12 cellular contexts compared by ENCODE assay signal in genomic region chr2:95278051-95278471, GRCh38. TPM values are rescaled to one million over a fixed set of nuclear protein-coding genes. Genes with fewer than 3 reads are reported as not detected.
DNase-seq lines count a peak whose midpoint lies in the region; ATAC-seq, FAIRE-seq and TF ChIP-seq lines count a peak whose summit lies in the region.
"Had no signal": no experiment of that assay in that cellular context is flagged by ENCODE, and none has a peak within 500 bp of the region (broad histone marks: within the 10 kb centered on the region; RNA-seq: fewer than 3 reads in every experiment).

No MANE protein-coding gene starts in this region.

- TF ChIP-seq POLR2A in GM12892 (IDR thresholded peaks at IDR 0.05; ENCODE audit: low read depth, low read length): no peak

- intact Hi-C loops in posterior vena cava (cut with DNase I): no loop called here

- peak; percentile 94 for DNase-seq in ELR (ENCODE audit: low read depth)
- DNase-seq in NCI-H226: peak; percentile 93
- peak; percentile 80 for DNase-seq in posterior vena cava (ENCODE audit: low spot score)
- no peak for DNase-seq in GM12892 (ENCODE audit: insufficient read length)
- DNase-seq in central memory CD4-positive, alpha-beta T cell: no peak
- DNase-seq in NCI-H1436 (lab: John Stamatoyannopoulos, UW): no peak
- DNase-seq: activated CD4-positive, alpha-beta T cell treated with anti-CD3 and anti-CD28 coated beads for 36 hours; NCI-H446 treated with DMSO at 0.1 percent for 48 hours had no signal

- ATAC-seq in esophagus mucosa: peak; percentile 73
- ATAC-seq: activated CD4-positive, alpha-beta T cell treated with anti-CD3 and anti-CD28 coated beads for 36 hours; activated T-helper 17 cell treated with anti-CD3 and anti-CD28 coated beads, Interleukin-2, amount 50 U/mL, for 72 hours; heart left ventricle had no signal

- no peak for FAIRE-seq in GM12892 (lab: Jason Lieb, UNC)
- FAIRE-seq: colon had no signal

RNA-seq across cellular contexts. Expression of gene PROM2, which starts 3.8 kb away (rescaled TPM):
- 100 TPM for total RNA-seq in esophagus mucosa
- 1 to 10 TPM in 1 of 2 donors, under 1 TPM in 1; 0.28 to 2.2 TPM for total RNA-seq in posterior vena cava
- polyA plus RNA-seq in GM12892 (2012; ENCODE audit: missing spikeins): 0.08 TPM

RNA-seq across cellular contexts. Expression of gene KCNIP3, which starts 19.1 kb away (rescaled TPM):
- total RNA-seq in esophagus mucosa (0.96 TPM), posterior vena cava (10 to 100 TPM; 10.5 to 17.9 TPM)
- not detected for polyA plus RNA-seq in GM12892 (2012; ENCODE audit: missing spikeins)
- total RNA-seq: activated CD4-positive, alpha-beta T cell treated with anti-CD3 and anti-CD28 coated beads for 36 hours; activated T-helper 17 cell treated with anti-CD3 and anti-CD28 coated beads, Interleukin-2, amount 50 U/mL, for 72 hours had no signal

Comparison
In these comparisons a context has a peak if more than half of its experiments do, and no peak if none do; other contexts are left out.
1. DNase-seq: peak in ELR (single experiment), NCI-H226 (single experiment) and posterior vena cava (single experiment); none in GM12892 (single experiment), central memory CD4-positive, alpha-beta T cell (single experiment) and NCI-H1436 (single experiment).
2. RNA of gene PROM2, which starts 3.8 kb away (total RNA-seq): 100 TPM in esophagus mucosa (single experiment); 0.28 to 2.2 TPM in posterior vena cava; every median in the first group is over 10 times any median in the second.